In the genomic region with DNA sequence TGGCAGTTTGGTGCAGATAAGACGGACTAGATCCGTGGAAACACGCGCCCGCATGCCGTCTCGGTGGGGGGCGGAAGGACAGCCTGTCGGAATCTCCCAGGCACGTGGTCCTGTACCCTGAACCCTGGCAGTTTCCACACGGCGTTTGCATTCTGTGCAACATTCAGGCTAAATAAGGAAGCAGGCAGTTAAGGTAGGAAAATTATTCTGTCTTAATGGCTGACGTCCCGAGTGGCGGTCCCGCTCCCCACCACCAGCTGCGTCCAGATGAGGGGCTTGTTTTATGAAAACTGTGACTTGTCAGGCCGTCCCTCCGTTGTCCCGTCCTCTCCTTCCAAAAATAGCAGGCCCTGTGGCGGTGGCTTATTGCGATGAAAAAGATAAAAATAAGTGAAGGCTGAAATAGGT, we compare ENCODE assay signal across 16 cellular contexts.
DNase-seq lines count a peak whose midpoint lies in the region; ATAC-seq, FAIRE-seq and TF ChIP-seq lines count a peak whose summit lies in the region.
"Had no signal": no experiment of that assay in that cellular context is flagged by ENCODE, and none has a peak within 500 bp of the region (broad histone marks: within the 10 kb centered on the region; RNA-seq: fewer than 3 reads in every experiment).

No MANE protein-coding gene starts in this region.

- no peaks in the 10 kb centered on the region for H4K20me1 ChIP-seq in HepG2 (ENCODE audit: insufficient read depth, low read length)

- peak; percentile 16 for DNase-seq in activated naive CD4-positive, alpha-beta T cell treated with anti-CD3 and anti-CD28 coated beads, Interleukin-2, amount 10 ng/mL, durations not matched to agents 7 days and 5 days
- DNase-seq in activated naive CD4-positive, alpha-beta T cell (lab: John Stamatoyannopoulos, UW) = no peak
- DNase-seq in activated T-cell treated with anti-CD3 and anti-CD28 coated beads, Interleukin-2, amount 50 U/mL, for 24 hours = peak; percentile 32
- DNase-seq in HepG2 (ENCODE audit: low spot score) = peak; percentile 5
- peak; percentile 31 for DNase-seq in ureter (ENCODE audit: low spot score)
- no peak for DNase-seq in endothelial cell (ENCODE audit: low spot score)
- no peak for DNase-seq in GM19239 (ENCODE audit: insufficient read length, low spot score)
- DNase-seq in HCEC 1CT = no peak
- DNase-seq: DMS79, lower lobe of right lung, NCI-H1092, NCI-H345, nucleus accumbens, PC-3 had no signal

- H3K9ac ChIP-seq in HepG2 (ENCODE audit: insufficient read depth, low read depth, low read length) = no peak overlapping the region

- H3K36me3 ChIP-seq in HepG2 (replicated peaks in 1 of 2; ENCODE audit: control insufficient read depth in 1 of 2, insufficient read depth in 2 of 2, low read length in 2 of 2) = no peaks in the 10 kb centered on the region

- POLR2A ChIA-PET in HepG2 (lab: Yijun Ruan, JAX) = no interaction called here

- TF ChIP-seq EP300 in HepG2 (IDR thresholded peaks at IDR 0.05; ENCODE audit: low read depth in 2 of 2, low read length in 2 of 2) (no peak), HepG2 (CRISPR knock-in tag; IDR thresholded peaks at IDR 0.05; ENCODE audit: borderline replicate concordance) (no peak)

- intact Hi-C loops in HepG2 (cut with micrococcal nuclease; ENCODE audit: unreplicated experiment) = no loop called here

- no peak for TF ChIP-seq RAD21 in HepG2 (CRISPR knock-in tag; IDR thresholded peaks at IDR 0.05)

- H3K27me3 ChIP-seq in HepG2 (ENCODE audit: control insufficient read depth in 1 of 2, insufficient read depth in 2 of 2, low read length in 2 of 2) = peaks cover 5 to 48% of the 10 kb centered on the region in 2 experiments; a peak in 4 of 5 replicates
- H3K27me3 ChIP-seq: heart right ventricle had no signal

- H3K79me2 ChIP-seq in HepG2 (ENCODE audit: insufficient read depth, low read length) = no peaks in the 10 kb centered on the region

- H3K9me3 ChIP-seq in HepG2 (ENCODE audit: low read length) = no peaks in the 10 kb centered on the region
- H3K9me3 ChIP-seq: heart right ventricle, lower lobe of right lung had no signal

- 9% methylated on average over 20 of the region's 22 CpGs for WGBS in HepG2 (ENCODE audit: low lambda C conversion rate)

- H3K4me3 Mint-ChIP-seq in activated naive CD4-positive, alpha-beta T cell treated with anti-CD3 and anti-CD28 coated beads, Interleukin-2, amount 10 ng/mL, durations not matched to agents 7 days and 5 days = no peak overlapping the region
- H3K4me3 Mint-ChIP-seq in activated T-cell treated with anti-CD3 and anti-CD28 coated beads, Interleukin-2, amount 50 U/mL, for 24 hours = peak overlapping the region; percentile 75
- no peak overlapping the region for H3K4me3 Mint-ChIP-seq in endothelial cell (ENCODE audit: unreplicated experiment)

- H3K9me3 Mint-ChIP-seq in activated naive CD4-positive, alpha-beta T cell treated with anti-CD3 and anti-CD28 coated beads, Interleukin-2, amount 10 ng/mL, durations not matched to agents 7 days and 5 days = no peaks in the 10 kb centered on the region
- H3K9me3 Mint-ChIP-seq in activated T-cell treated with anti-CD3 and anti-CD28 coated beads, Interleukin-2, amount 50 U/mL, for 24 hours = no peaks in the 10 kb centered on the region
- no peaks in the 10 kb centered on the region for H3K9me3 Mint-ChIP-seq in endothelial cell (ENCODE audit: unreplicated experiment)

- no peak overlapping the region for H3K4me3 ChIP-seq in HepG2 (replicated peaks in 1 of 3; ENCODE audit: insufficient read depth in 1 of 3, low read depth in 2 of 3, low read length in 3 of 3)
- H3K4me3 ChIP-seq: heart right ventricle, lower lobe of right lung had no signal

- BruUV-seq in HepG2 (replicated peaks; lab: Mats Ljungman, UMichigan) = no TSS peak

- no peak for FAIRE-seq in HepG2 (lab: Jason Lieb, UNC)
- FAIRE-seq in GM19239 (lab: Jason Lieb, UNC) = no peak
- FAIRE-seq: bronchial epithelial cell had no signal

- H3K4me2 ChIP-seq in HepG2 (ENCODE audit: low read depth, low read length) = no peak overlapping the region

- H3K27me3 Mint-ChIP-seq in activated naive CD4-positive, alpha-beta T cell treated with anti-CD3 and anti-CD28 coated beads, Interleukin-2, amount 10 ng/mL, durations not matched to agents 7 days and 5 days = no peaks in the 10 kb centered on the region
- H3K27me3 Mint-ChIP-seq in activated T-cell treated with anti-CD3 and anti-CD28 coated beads, Interleukin-2, amount 50 U/mL, for 24 hours = no peaks in the 10 kb centered on the region
- H3K27me3 Mint-ChIP-seq in endothelial cell (ENCODE audit: unreplicated experiment) = peaks cover 2% of the 10 kb centered on the region

- no peak; the same call in 1 of the 3 replicates for ATAC-seq in HepG2
- ATAC-seq: heart right ventricle, lower lobe of right lung, PC-3 had no signal

- peaks cover 18% of the 10 kb centered on the region for H3K36me3 Mint-ChIP-seq in activated naive CD4-positive, alpha-beta T cell treated with anti-CD3 and anti-CD28 coated beads, Interleukin-2, amount 10 ng/mL, durations not matched to agents 7 days and 5 days
- H3K36me3 Mint-ChIP-seq in activated T-cell treated with anti-CD3 and anti-CD28 coated beads, Interleukin-2, amount 50 U/mL, for 24 hours (ENCODE audit: low read depth) = peaks cover 60% of the 10 kb centered on the region
- peaks cover 4% of the 10 kb centered on the region for H3K36me3 Mint-ChIP-seq in endothelial cell (ENCODE audit: low read depth, unreplicated experiment)

- H3K27ac ChIP-seq in HepG2 (ENCODE audit: extremely low read length, insufficient read depth, low read length) = no peak overlapping the region
- H3K27ac ChIP-seq: heart right ventricle, lower lobe of right lung had no signal

- in situ Hi-C loops in HepG2 (cut with HindIII; ENCODE audit: extremely low pct_ligation_motif_present, low pct_unique_long_range_greater_than_20kb) = no loop called here

- TF ChIP-seq CTCF in HepG2 (CRISPR knock-in tag; IDR thresholded peaks at IDR 0.05) (no peak), endothelial cell (IDR thresholded peaks at IDR 0.05; ENCODE audit: unreplicated experiment) (no peak)

- CTCF ChIA-PET in activated naive CD4-positive, alpha-beta T cell treated with anti-CD3 and anti-CD28 coated beads, Interleukin-2, amount 10 ng/mL, durations not matched to agents 7 days and 5 days (lab: Charles Lee) = interaction anchor here (1.6 to 2.0 kb wide), 2 partner anchors 9 to 12 kb away, joined by 4 to 10 read pairs; no protein-coding TSS in a partner anchor
- CTCF ChIA-PET in HepG2 (lab: Yijun Ruan, JAX; ENCODE audit: low intra/inter-chr PET ratio, low total read pairs) = no interaction called here

- no peak for TF ChIP-seq POLR2A in HepG2 (IDR thresholded peaks at IDR 0.05; ENCODE audit: insufficient read depth in 1 of 2, low read depth in 2 of 2, low read length in 2 of 2)

- H3K27ac Mint-ChIP-seq in activated naive CD4-positive, alpha-beta T cell treated with anti-CD3 and anti-CD28 coated beads, Interleukin-2, amount 10 ng/mL, durations not matched to agents 7 days and 5 days = peak overlapping the region; percentile 87
- H3K27ac Mint-ChIP-seq in activated T-cell treated with anti-CD3 and anti-CD28 coated beads, Interleukin-2, amount 50 U/mL, for 24 hours = peak overlapping the region; percentile 97
- H3K27ac Mint-ChIP-seq in endothelial cell (ENCODE audit: unreplicated experiment) = no peak overlapping the region

- no peak overlapping the region for H2AFZ ChIP-seq in HepG2 (ENCODE audit: low read length)

- peaks cover 6% of the 10 kb centered on the region; the same call in 1 of the 2 replicates for H3K4me1 ChIP-seq in HepG2 (ENCODE audit: insufficient read depth, low read length)

- peaks cover 51% of the 10 kb centered on the region for H3K4me1 Mint-ChIP-seq in activated naive CD4-positive, alpha-beta T cell treated with anti-CD3 and anti-CD28 coated beads, Interleukin-2, amount 10 ng/mL, durations not matched to agents 7 days and 5 days
- H3K4me1 Mint-ChIP-seq in activated T-cell treated with anti-CD3 and anti-CD28 coated beads, Interleukin-2, amount 50 U/mL, for 24 hours (ENCODE audit: low read depth) = peaks cover 59% of the 10 kb centered on the region
- peaks cover 20% of the 10 kb centered on the region for H3K4me1 Mint-ChIP-seq in endothelial cell (ENCODE audit: unreplicated experiment)

TF ChIP-seq in HepG2, 621 proteins besides CTCF, POLR2A, EP300 and RAD21 (continues in another document):
- TF ChIP-seq KMT2A (CRISPR knock-in tag; IDR thresholded peaks at IDR 0.05) = no peak
- no peak for TF ChIP-seq ZNF607 (CRISPR knock-in tag; IDR thresholded peaks at IDR 0.05; ENCODE audit: borderline replicate concordance)
- TF ChIP-seq PTBP1 (IDR thresholded peaks at IDR 0.05; ENCODE audit: low read depth, low read length, poor library complexity, severe bottlenecking) = no peak
- TF ChIP-seq, protein P1, sequence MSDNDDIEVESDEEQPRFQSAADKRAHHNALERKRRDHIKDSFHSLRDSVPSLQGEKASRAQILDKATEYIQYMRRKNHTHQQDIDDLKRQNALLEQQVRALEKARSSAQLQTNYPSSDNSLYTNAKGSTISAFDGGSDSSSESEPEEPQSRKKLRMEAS (IDR thresholded peaks at IDR 0.05) = peak; percentile 54

Comparison
In these comparisons a context has a peak if more than half of its experiments do, and no peak if none do; other contexts are left out.
1. DNase-seq: peak in activated naive CD4-positive, alpha-beta T cell treated with anti-CD3 and anti-CD28 coated beads, Interleukin-2, amount 10 ng/mL, durations not matched to agents 7 days and 5 days (single experiment), activated T-cell treated with anti-CD3 and anti-CD28 coated beads, Interleukin-2, amount 50 U/mL, for 24 hours (single experiment), HepG2 (single experiment) and ureter (single experiment); none in activated naive CD4-positive, alpha-beta T cell (0 of 4), endothelial cell (single experiment), GM19239 (single experiment) and HCEC 1CT (single experiment).